ENCODE assay signal across 1 cellular context in the genomic region with DNA sequence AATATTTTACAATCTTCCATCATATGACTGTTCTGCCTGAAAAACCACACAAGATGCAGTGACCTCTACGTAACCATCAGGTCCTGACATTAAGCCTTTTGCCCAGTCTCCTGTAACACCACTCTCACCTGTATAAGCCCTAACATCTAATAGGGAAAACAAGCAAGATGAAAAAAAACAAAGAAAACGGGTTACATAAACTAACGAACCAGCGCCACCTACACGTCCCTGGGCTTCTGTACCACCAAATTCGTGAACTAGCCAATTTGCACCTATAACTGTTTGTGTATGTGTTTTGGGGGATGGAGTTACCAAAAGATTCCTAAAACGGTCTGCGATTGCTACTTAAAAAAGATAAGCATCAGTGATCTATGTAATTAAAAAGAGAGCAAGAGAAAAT.
TF ChIP-seq lines count a peak whose summit lies in the region.

No MANE protein-coding gene starts in this region.

TF ChIP-seq in H1, 55 proteins besides CTCF, POLR2A, EP300 and RAD21:
- TF ChIP-seq SIN3A (conservative IDR thresholded peaks at IDR 0.05 in 1 of 2, IDR thresholded peaks at IDR 0.05 in 1 of 2; ENCODE audit: low read depth in 1 of 2, low read length in 2 of 2): no peak
- TF ChIP-seq MAFK (IDR thresholded peaks at IDR 0.05; ENCODE audit: low read depth, low read length): no peak
- no peak for TF ChIP-seq CHD7 (IDR thresholded peaks at IDR 0.05; ENCODE audit: insufficient replicate concordance, low read length)
- TF ChIP-seq SUZ12 (IDR thresholded peaks at IDR 0.05; ENCODE audit: low read length): no peak
- TF ChIP-seq POLR2AphosphoS5 (IDR thresholded peaks at IDR 0.05; ENCODE audit: low read depth, low read length): no peak
- TF ChIP-seq JUN (IDR thresholded peaks at IDR 0.05; ENCODE audit: low read depth, low read length): no peak
- no peak for TF ChIP-seq NANOG (IDR thresholded peaks at IDR 0.05; ENCODE audit: insufficient read depth, low read depth, low read length, poor library complexity, severe bottlenecking)
- TF ChIP-seq GTF2F1 (IDR thresholded peaks at IDR 0.05; ENCODE audit: borderline replicate concordance, low read depth, low read length): no peak
- TF ChIP-seq, protein P1, sequence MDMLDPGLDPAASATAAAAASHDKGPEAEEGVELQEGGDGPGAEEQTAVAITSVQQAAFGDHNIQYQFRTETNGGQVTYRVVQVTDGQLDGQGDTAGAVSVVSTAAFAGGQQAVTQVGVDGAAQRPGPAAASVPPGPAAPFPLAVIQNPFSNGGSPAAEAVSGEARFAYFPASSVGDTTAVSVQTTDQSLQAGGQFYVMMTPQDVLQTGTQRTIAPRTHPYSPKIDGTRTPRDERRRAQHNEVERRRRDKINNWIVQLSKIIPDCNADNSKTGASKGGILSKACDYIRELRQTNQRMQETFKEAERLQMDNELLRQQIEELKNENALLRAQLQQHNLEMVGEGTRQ (IDR thresholded peaks at IDR 0.05; ENCODE audit: low read length): no peak
- TF ChIP-seq KDM5A (IDR thresholded peaks at IDR 0.05; ENCODE audit: low read length): no peak
- no peak for TF ChIP-seq EGR1 (IDR thresholded peaks at IDR 0.05; ENCODE audit: borderline replicate concordance, low read depth, low read length)
- TF ChIP-seq SIRT6 (IDR thresholded peaks at IDR 0.05; ENCODE audit: low read length): no peak
- no peak for TF ChIP-seq RFX5 (IDR thresholded peaks at IDR 0.05; ENCODE audit: borderline replicate concordance, low read depth, low read length)
- TF ChIP-seq ASH2L (IDR thresholded peaks at IDR 0.05; ENCODE audit: low read length): no peak
- TF ChIP-seq, protein P2, sequence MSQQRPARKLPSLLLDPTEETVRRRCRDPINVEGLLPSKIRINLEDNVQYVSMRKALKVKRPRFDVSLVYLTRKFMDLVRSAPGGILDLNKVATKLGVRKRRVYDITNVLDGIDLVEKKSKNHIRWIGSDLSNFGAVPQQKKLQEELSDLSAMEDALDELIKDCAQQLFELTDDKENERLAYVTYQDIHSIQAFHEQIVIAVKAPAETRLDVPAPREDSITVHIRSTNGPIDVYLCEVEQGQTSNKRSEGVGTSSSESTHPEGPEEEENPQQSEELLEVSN (IDR thresholded peaks at IDR 0.05): no peak
- no peak for TF ChIP-seq CBX5 (IDR thresholded peaks at IDR 0.05; ENCODE audit: low read depth, low read length)
- TF ChIP-seq TBP (IDR thresholded peaks at IDR 0.05; ENCODE audit: low read depth, low read length): no peak
- no peak for TF ChIP-seq FOSL1 (IDR thresholded peaks at IDR 0.05; ENCODE audit: insufficient read depth, low read depth, low read length)
- TF ChIP-seq TEAD4 (IDR thresholded peaks at IDR 0.05; ENCODE audit: low read depth, low read length): no peak
- TF ChIP-seq TCF12 (IDR thresholded peaks at IDR 0.05; ENCODE audit: low read depth, low read length): no peak
